ENCODE assay signal across 8 cellular contexts in genomic region chr7:22356855-22357310, GRCh38. TPM values are rescaled to one million over a fixed set of nuclear protein-coding genes. Genes with fewer than 3 reads are reported as not detected.
DNase-seq lines count a peak whose midpoint lies in the region; ATAC-seq and TF ChIP-seq lines count a peak whose summit lies in the region.

RAPGEF5 (minus strand) TSS chr7:22357154; CDS start chr7:22357060, 94 bp downstream.

- H3K4me1 Mint-ChIP-seq in naive thymus-derived CD8-positive, alpha-beta T cell, result peaks cover 1 to 15% (median 8%) of the 10 kb centered on the region in 4 donors

- H3K36me3 Mint-ChIP-seq in naive thymus-derived CD8-positive, alpha-beta T cell, result peaks cover 0 to 15% (median 2%) of the 10 kb centered on the region in 3 donors

- H3K9me3 Mint-ChIP-seq in naive thymus-derived CD8-positive, alpha-beta T cell, result peaks cover 0 to 19% (median 3%) of the 10 kb centered on the region in 9 donors

- TF ChIP-seq CTCF in C4-2B (conservative IDR thresholded peaks at IDR 0.05), result peak; percentile 15

- POLR2A ChIA-PET in naive thymus-derived CD8-positive, alpha-beta T cell (lab: Charles Lee), result no interaction called here

- no peak within 1 kb of the TSS for H3K27ac Mint-ChIP-seq in naive thymus-derived CD8-positive, alpha-beta T cell

- ATAC-seq in GM18907 (IDR thresholded peaks at IDR 0.05; ENCODE audit: unreplicated experiment), result peak; percentile 66
- ATAC-seq in HG03354 (IDR thresholded peaks at IDR 0.05; ENCODE audit: poor library complexity, severe bottlenecking, unreplicated experiment), result peak; percentile 62
- ATAC-seq in naive thymus-derived CD8-positive, alpha-beta T cell, result peak in 1 of 2 donors; percentile 35
- no peak for ATAC-seq in HG02623 (IDR thresholded peaks at IDR 0.05; ENCODE audit: unreplicated experiment)

- H3K27ac ChIP-seq in C4-2B (peak within 1 kb of the TSS; percentile 67), epithelial cell of prostate (peak within 1 kb of the TSS; percentile 92)

- H3K4me3 Mint-ChIP-seq in naive thymus-derived CD8-positive, alpha-beta T cell, result peak within 1 kb of the TSS; percentile 64 to 81 (median 76)

- peaks cover 22 to 46% (median 33%) of the 10 kb centered on the region in 5 donors for H3K27me3 Mint-ChIP-seq in naive thymus-derived CD8-positive, alpha-beta T cell

- DNase-seq in RPMI8226 (peak; percentile 84), epithelial cell of prostate (ENCODE audit: low read depth, low spot score) (no peak), MV-4-11 (lab: John Stamatoyannopoulos, UW) (no peak)
- no peak for DNase-seq in naive thymus-derived CD8-positive, alpha-beta T cell

RNA-seq across cellular contexts. Expression of gene RAPGEF5, which starts in this region (rescaled TPM):
- total RNA-seq in naive thymus-derived CD8-positive, alpha-beta T cell, result not detected
- polyA plus RNA-seq in naive thymus-derived CD8-positive, alpha-beta T cell, result not detected
